1 cellular context compared by ENCODE assay signal in genomic region chr15:27271258-27271657, GRCh38.
TF ChIP-seq lines count a peak whose summit lies in the region.

No MANE protein-coding gene starts in this region.

TF ChIP-seq in K562, 482 proteins besides CTCF, POLR2A, EP300 and RAD21 (continued from another document):
- TF ChIP-seq MGA (IDR thresholded peaks at IDR 0.05) (no peak), TRIM24 (IDR thresholded peaks at IDR 0.05) (no peak), HDGF (IDR thresholded peaks at IDR 0.05) (no peak), ZMIZ1 (IDR thresholded peaks at IDR 0.05; ENCODE audit: low read depth in 2 of 2, low read length in 2 of 2) (no peak), MEF2A (IDR thresholded peaks at IDR 0.05; ENCODE audit: control insufficient read depth, low read depth, low read length) (no peak), SREBF1 (IDR thresholded peaks at IDR 0.05; ENCODE audit: borderline replicate concordance, low read depth, low read length) (no peak), SPI1 (IDR thresholded peaks at IDR 0.05; ENCODE audit: borderline replicate concordance, low read depth, low read length) (no peak), POLR2B (IDR thresholded peaks at IDR 0.05; ENCODE audit: low read depth, partially characterized antibody) (no peak), GTF3C2 (IDR thresholded peaks at IDR 0.05; ENCODE audit: borderline replicate concordance, extremely low read depth, insufficient read length) (no peak), YY1 (IDR thresholded peaks at IDR 0.05; ENCODE audit: borderline replicate concordance in 1 of 3, control insufficient read depth in 1 of 3, extremely low read depth in 1 of 3, insufficient read depth in 3 of 3, insufficient read length in 1 of 3, insufficient replicate concordance in 2 of 3, low read depth in 1 of 3, low read length in 2 of 3) (no peak), EP400 (IDR thresholded peaks at IDR 0.05) (no peak), CREB5 (CRISPR knock-in tag; IDR thresholded peaks at IDR 0.05) (no peak), ZNF274 (IDR thresholded peaks at IDR 0.05; ENCODE audit: borderline replicate concordance, low read depth, low read length) (no peak)
TF ChIP-seq in K562: peak in this region for 0.
